11 cellular contexts compared by ENCODE assay signal in genomic region chr12:32419520-32419960, GRCh38. TPM values are rescaled to one million over a fixed set of nuclear protein-coding genes. Genes with fewer than 3 reads are reported as not detected.
DNase-seq lines count a peak whose midpoint lies in the region; ATAC-seq, FAIRE-seq and TF ChIP-seq lines count a peak whose summit lies in the region.
"Had no signal": no experiment of that assay in that cellular context is flagged by ENCODE, and none has a peak within 500 bp of the region (broad histone marks: within the 10 kb centered on the region; RNA-seq: fewer than 3 reads in every experiment).

No MANE protein-coding gene starts in this region.

- peak; percentile 93 for ATAC-seq in HG02870 (IDR thresholded peaks at IDR 0.05; ENCODE audit: unreplicated experiment)
- peak; percentile 63 for ATAC-seq in WTC11
- peak; percentile 68 for ATAC-seq in left lobe of liver
- ATAC-seq in GM19035 (IDR thresholded peaks at IDR 0.05; ENCODE audit: unreplicated experiment), result no peak

- H3K79me2 ChIP-seq in smooth muscle cell (ENCODE audit: low read depth), result no peaks in the 10 kb centered on the region

- peak overlapping the region; percentile 0; the same call in 1 of the 2 replicates for H3K4me2 ChIP-seq in BLaER1
- no peak overlapping the region for H3K4me2 ChIP-seq in smooth muscle cell

- CTCF ChIA-PET in WTC11 (lab: Charles Lee), result no interaction called here

- no peaks in the 10 kb centered on the region for H4K20me1 ChIP-seq in BLaER1
- no peaks in the 10 kb centered on the region for H4K20me1 ChIP-seq in smooth muscle cell (ENCODE audit: low read depth)

- POLR2A ChIA-PET in WTC11 (lab: Charles Lee), result interaction anchor here (0.5 kb wide), 1 partner anchor 45 kb away, joined by 6 read pairs; no protein-coding TSS in a partner anchor

- WGBS in smooth muscle cell (ENCODE audit: low lambda C conversion rate), result 3% methylated on average over 2 of the region's 2 CpGs

- H3K27me3 Mint-ChIP-seq in WTC11 (ENCODE audit: low read depth), result no peaks in the 10 kb centered on the region

- peaks cover 18% of the 10 kb centered on the region for H3K9me3 ChIP-seq in BLaER1
- H3K9me3 ChIP-seq in smooth muscle cell (replicated peaks; ENCODE audit: low read depth), result no peaks in the 10 kb centered on the region
- H3K9me3 ChIP-seq: BE2C, sigmoid colon had no signal

- H3K4me1 ChIP-seq in BLaER1, result peaks cover 12% of the 10 kb centered on the region
- H3K4me1 ChIP-seq in smooth muscle cell (ENCODE audit: low read depth), result no peaks in the 10 kb centered on the region
- H3K4me1 ChIP-seq: BE2C, sigmoid colon had no signal

- no peak overlapping the region for H3K4me3 Mint-ChIP-seq in WTC11
- H3K4me3 Mint-ChIP-seq: brain had no signal

- H3K27me3 ChIP-seq in BLaER1 (no peaks in the 10 kb centered on the region), smooth muscle cell (ENCODE audit: low read depth) (no peaks in the 10 kb centered on the region)
- H3K27me3 ChIP-seq: BE2C, sigmoid colon had no signal

- no peak overlapping the region for H3K4me3 ChIP-seq in BLaER1
- no peak overlapping the region for H3K4me3 ChIP-seq in smooth muscle cell
- H3K4me3 ChIP-seq: sigmoid colon had no signal

- H3K9me3 Mint-ChIP-seq in WTC11, result peaks cover 14% of the 10 kb centered on the region

- TF ChIP-seq CTCF in WTC11 (IDR thresholded peaks at IDR 0.05) (no peak), smooth muscle cell (IDR thresholded peaks at IDR 0.05; ENCODE audit: borderline replicate concordance, insufficient read depth, poor library complexity, severe bottlenecking) (no peak)

- H3K4me1 Mint-ChIP-seq in WTC11, result peaks cover 57% of the 10 kb centered on the region

- peaks cover 24% of the 10 kb centered on the region for H3K36me3 Mint-ChIP-seq in WTC11
- H3K36me3 Mint-ChIP-seq: brain had no signal

- no peaks in the 10 kb centered on the region for H3K36me3 ChIP-seq in BLaER1
- no peaks in the 10 kb centered on the region for H3K36me3 ChIP-seq in smooth muscle cell (ENCODE audit: low read depth)
- H3K36me3 ChIP-seq: BE2C, sigmoid colon had no signal

- no peak for FAIRE-seq in HTR-8/SVneo (lab: Jason Lieb, UNC)

- H3K9ac ChIP-seq in BLaER1 (no peak overlapping the region), smooth muscle cell (ENCODE audit: low read depth) (no peak overlapping the region)

- H3K27ac Mint-ChIP-seq in WTC11, result peak overlapping the region; percentile 79; the same call in 1 of the 2 replicates
- H3K27ac Mint-ChIP-seq: brain had no signal

- H3F3A ChIP-seq in smooth muscle cell (ENCODE audit: low read depth), result peaks cover 8% of the 10 kb centered on the region

- H2AFZ ChIP-seq in smooth muscle cell (ENCODE audit: low read depth), result no peak overlapping the region

- H3K27ac ChIP-seq in BLaER1 (no peak overlapping the region; the same call in 1 of the 2 replicates), smooth muscle cell (ENCODE audit: low read depth) (no peak overlapping the region)
- H3K27ac ChIP-seq: sigmoid colon had no signal

- DNase-seq in WTC11 (ENCODE audit: low spot score), result no peak
- DNase-seq in left lobe of liver (ENCODE audit: low spot score), result no peak
- DNase-seq in smooth muscle cell (lab: John Stamatoyannopoulos, UW; ENCODE audit: unreplicated experiment), result no peak
- no peak for DNase-seq in HTR-8/SVneo (ENCODE audit: insufficient read length, low spot score)
- no peak for DNase-seq in activated CD8-positive, alpha-beta memory T cell treated with anti-CD3 and anti-CD28 coated beads for 24 hours
- DNase-seq: BE2C, sigmoid colon had no signal

TF ChIP-seq in WTC11, 78 proteins besides CTCF, POLR2A, EP300 and RAD21:
- no peak for TF ChIP-seq AFF4 (CRISPR knock-in tag; IDR thresholded peaks at IDR 0.05; ENCODE audit: borderline replicate concordance)
- TF ChIP-seq, protein P1, sequence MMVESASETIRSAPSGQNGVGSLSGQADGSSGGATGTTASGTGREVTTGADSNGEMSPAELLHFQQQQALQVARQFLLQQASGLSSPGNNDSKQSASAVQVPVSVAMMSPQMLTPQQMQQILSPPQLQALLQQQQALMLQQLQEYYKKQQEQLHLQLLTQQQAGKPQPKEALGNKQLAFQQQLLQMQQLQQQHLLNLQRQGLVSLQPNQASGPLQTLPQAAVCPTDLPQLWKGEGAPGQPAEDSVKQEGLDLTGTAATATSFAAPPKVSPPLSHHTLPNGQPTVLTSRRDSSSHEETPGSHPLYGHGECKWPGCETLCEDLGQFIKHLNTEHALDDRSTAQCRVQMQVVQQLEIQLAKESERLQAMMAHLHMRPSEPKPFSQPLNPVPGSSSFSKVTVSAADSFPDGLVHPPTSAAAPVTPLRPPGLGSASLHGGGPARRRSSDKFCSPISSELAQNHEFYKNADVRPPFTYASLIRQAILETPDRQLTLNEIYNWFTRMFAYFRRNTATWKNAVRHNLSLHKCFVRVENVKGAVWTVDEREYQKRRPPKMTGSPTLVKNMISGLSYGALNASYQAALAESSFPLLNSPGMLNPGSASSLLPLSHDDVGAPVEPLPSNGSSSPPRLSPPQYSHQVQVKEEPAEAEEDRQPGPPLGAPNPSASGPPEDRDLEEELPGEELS (CRISPR knock-in tag; IDR thresholded peaks at IDR 0.05), result no peak
- no peak for TF ChIP-seq ETV6 (CRISPR knock-in tag; IDR thresholded peaks at IDR 0.05)
- TF ChIP-seq USF1 (CRISPR knock-in tag; IDR thresholded peaks at IDR 0.05), result no peak
- TF ChIP-seq ESRRA (CRISPR knock-in tag; IDR thresholded peaks at IDR 0.05; ENCODE audit: borderline replicate concordance), result no peak
- no peak for TF ChIP-seq ZBTB43 (CRISPR knock-in tag; IDR thresholded peaks at IDR 0.05)
- TF ChIP-seq ZBTB21 (CRISPR knock-in tag; IDR thresholded peaks at IDR 0.05; ENCODE audit: borderline replicate concordance), result no peak

RNA-seq across cellular contexts. Expression of gene FGD4, which starts 20.2 kb away (rescaled TPM):
- total RNA-seq in WTC11 (2021) (32.8 to 39.7 TPM (median 35.7 TPM) in 3 replicates), left lobe of liver (21.6 TPM), smooth muscle cell (4.5 and 5.8 TPM in 2 replicates)
- 0.42 and 1.5 TPM in 2 replicates for polyA plus RNA-seq in smooth muscle cell
